ENCODE assay signal across 1 cellular context in the genomic region with DNA sequence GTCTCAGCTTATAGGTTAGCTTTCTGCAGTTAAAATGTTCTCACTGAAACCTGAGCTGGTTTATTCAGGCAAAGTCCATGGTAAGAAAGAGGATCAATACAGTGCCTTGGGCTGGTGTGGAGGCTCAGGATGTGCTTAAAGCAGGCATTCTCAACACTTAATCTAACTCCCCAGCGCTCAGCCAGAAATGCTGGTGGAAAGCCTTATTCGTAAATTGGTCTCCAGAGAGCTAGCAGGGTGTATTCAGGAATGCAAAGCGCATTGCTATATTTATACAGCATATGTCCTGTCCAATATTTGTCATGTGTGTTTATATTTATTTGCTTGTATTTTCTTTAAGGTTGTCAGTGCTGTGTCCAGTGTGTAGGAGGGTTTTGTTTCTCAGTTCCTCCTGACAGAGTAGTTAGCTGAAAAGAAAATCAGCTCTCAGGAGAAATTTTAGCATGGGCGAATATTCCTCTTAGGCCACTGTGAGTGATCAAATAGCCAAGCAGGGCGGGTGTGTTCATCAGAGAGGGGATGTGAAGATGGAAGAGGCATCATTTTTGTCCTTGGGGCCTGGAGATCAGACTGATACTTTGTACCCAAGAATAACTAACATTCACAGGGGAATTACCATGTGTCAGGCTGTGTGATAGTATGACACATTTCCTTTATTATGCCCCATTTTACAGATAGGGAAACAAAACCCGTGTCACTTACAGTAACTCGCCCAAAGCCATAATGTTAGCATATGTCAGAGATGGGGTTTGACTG.
TF ChIP-seq lines count a peak whose summit lies in the region.

No MANE protein-coding gene starts in this region.

TF ChIP-seq in GM12878, 131 proteins besides CTCF, POLR2A, EP300 and RAD21 (continued from another document and continues in another):
- TF ChIP-seq, protein P1, sequence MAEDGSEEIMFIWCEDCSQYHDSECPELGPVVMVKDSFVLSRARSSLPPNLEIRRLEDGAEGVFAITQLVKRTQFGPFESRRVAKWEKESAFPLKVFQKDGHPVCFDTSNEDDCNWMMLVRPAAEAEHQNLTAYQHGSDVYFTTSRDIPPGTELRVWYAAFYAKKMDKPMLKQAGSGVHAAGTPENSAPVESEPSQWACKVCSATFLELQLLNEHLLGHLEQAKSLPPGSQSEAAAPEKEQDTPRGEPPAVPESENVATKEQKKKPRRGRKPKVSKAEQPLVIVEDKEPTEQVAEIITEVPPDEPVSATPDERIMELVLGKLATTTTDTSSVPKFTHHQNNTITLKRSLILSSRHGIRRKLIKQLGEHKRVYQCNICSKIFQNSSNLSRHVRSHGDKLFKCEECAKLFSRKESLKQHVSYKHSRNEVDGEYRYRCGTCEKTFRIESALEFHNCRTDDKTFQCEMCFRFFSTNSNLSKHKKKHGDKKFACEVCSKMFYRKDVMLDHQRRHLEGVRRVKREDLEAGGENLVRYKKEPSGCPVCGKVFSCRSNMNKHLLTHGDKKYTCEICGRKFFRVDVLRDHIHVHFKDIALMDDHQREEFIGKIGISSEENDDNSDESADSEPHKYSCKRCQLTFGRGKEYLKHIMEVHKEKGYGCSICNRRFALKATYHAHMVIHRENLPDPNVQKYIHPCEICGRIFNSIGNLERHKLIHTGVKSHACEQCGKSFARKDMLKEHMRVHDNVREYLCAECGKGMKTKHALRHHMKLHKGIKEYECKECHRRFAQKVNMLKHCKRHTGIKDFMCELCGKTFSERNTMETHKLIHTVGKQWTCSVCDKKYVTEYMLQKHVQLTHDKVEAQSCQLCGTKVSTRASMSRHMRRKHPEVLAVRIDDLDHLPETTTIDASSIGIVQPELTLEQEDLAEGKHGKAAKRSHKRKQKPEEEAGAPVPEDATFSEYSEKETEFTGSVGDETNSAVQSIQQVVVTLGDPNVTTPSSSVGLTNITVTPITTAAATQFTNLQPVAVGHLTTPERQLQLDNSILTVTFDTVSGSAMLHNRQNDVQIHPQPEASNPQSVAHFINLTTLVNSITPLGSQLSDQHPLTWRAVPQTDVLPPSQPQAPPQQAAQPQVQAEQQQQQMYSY (CRISPR knock-in tag; IDR thresholded peaks at IDR 0.05) = no peak
- no peak; the same call in 1 of the 2 replicates for TF ChIP-seq PAX5 (IDR thresholded peaks at IDR 0.05; ENCODE audit: borderline replicate concordance, low read depth, low read length)
- TF ChIP-seq TARDBP (IDR thresholded peaks at IDR 0.05; ENCODE audit: borderline replicate concordance) = no peak
- TF ChIP-seq, protein P2, sequence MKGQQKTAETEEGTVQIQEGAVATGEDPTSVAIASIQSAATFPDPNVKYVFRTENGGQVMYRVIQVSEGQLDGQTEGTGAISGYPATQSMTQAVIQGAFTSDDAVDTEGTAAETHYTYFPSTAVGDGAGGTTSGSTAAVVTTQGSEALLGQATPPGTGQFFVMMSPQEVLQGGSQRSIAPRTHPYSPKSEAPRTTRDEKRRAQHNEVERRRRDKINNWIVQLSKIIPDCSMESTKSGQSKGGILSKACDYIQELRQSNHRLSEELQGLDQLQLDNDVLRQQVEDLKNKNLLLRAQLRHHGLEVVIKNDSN (IDR thresholded peaks at IDR 0.05; ENCODE audit: borderline replicate concordance, extremely low read length, insufficient read depth, low read depth, low read length) = no peak
- no peak for TF ChIP-seq POLR2AphosphoS5 (IDR thresholded peaks at IDR 0.05; ENCODE audit: low read length)
- peak; percentile 71 for TF ChIP-seq BMI1 (IDR thresholded peaks at IDR 0.05; ENCODE audit: borderline replicate concordance)
- TF ChIP-seq CREM (IDR thresholded peaks at IDR 0.05; ENCODE audit: low read depth) = peak; percentile 44; the same call in 1 of the 2 replicates
- no peak for TF ChIP-seq SP1 (IDR thresholded peaks at IDR 0.05; ENCODE audit: low read depth, low read length)
- no peak for TF ChIP-seq WRNIP1 (IDR thresholded peaks at IDR 0.05; ENCODE audit: borderline replicate concordance, low read depth, low read length)
- TF ChIP-seq, protein P3, sequence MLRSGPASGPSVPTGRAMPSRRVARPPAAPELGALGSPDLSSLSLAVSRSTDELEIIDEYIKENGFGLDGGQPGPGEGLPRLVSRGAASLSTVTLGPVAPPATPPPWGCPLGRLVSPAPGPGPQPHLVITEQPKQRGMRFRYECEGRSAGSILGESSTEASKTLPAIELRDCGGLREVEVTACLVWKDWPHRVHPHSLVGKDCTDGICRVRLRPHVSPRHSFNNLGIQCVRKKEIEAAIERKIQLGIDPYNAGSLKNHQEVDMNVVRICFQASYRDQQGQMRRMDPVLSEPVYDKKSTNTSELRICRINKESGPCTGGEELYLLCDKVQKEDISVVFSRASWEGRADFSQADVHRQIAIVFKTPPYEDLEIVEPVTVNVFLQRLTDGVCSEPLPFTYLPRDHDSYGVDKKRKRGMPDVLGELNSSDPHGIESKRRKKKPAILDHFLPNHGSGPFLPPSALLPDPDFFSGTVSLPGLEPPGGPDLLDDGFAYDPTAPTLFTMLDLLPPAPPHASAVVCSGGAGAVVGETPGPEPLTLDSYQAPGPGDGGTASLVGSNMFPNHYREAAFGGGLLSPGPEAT (IDR thresholded peaks at IDR 0.05; ENCODE audit: low read depth) = peak; percentile 94
- TF ChIP-seq, protein P4, sequence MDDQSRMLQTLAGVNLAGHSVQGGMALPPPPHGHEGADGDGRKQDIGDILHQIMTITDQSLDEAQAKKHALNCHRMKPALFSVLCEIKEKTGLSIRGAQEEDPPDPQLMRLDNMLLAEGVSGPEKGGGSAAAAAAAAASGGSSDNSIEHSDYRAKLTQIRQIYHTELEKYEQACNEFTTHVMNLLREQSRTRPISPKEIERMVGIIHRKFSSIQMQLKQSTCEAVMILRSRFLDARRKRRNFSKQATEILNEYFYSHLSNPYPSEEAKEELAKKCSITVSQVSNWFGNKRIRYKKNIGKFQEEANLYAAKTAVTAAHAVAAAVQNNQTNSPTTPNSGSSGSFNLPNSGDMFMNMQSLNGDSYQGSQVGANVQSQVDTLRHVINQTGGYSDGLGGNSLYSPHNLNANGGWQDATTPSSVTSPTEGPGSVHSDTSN (IDR thresholded peaks at IDR 0.05; ENCODE audit: insufficient replicate concordance, low read depth, low read length) = no peak
- no peak for TF ChIP-seq EGR1 (IDR thresholded peaks at IDR 0.05; ENCODE audit: borderline replicate concordance in 1 of 2, low read depth in 2 of 2, low read length in 2 of 2)
- peak; percentile 86 for TF ChIP-seq IKZF1 (conservative IDR thresholded peaks at IDR 0.05)
- no peak for TF ChIP-seq HDGF (IDR thresholded peaks at IDR 0.05)
- TF ChIP-seq NRF1 (conservative IDR thresholded peaks at IDR 0.05; ENCODE audit: low read depth, low read length) = no peak
- no peak for TF ChIP-seq NFXL1 (IDR thresholded peaks at IDR 0.05; ENCODE audit: borderline replicate concordance)
- TF ChIP-seq CHD4 (IDR thresholded peaks at IDR 0.05) = no peak
- TF ChIP-seq NR2F1 (conservative IDR thresholded peaks at IDR 0.05) = peak; percentile 28; the same call in 1 of the 2 replicates
- TF ChIP-seq, protein P5, sequence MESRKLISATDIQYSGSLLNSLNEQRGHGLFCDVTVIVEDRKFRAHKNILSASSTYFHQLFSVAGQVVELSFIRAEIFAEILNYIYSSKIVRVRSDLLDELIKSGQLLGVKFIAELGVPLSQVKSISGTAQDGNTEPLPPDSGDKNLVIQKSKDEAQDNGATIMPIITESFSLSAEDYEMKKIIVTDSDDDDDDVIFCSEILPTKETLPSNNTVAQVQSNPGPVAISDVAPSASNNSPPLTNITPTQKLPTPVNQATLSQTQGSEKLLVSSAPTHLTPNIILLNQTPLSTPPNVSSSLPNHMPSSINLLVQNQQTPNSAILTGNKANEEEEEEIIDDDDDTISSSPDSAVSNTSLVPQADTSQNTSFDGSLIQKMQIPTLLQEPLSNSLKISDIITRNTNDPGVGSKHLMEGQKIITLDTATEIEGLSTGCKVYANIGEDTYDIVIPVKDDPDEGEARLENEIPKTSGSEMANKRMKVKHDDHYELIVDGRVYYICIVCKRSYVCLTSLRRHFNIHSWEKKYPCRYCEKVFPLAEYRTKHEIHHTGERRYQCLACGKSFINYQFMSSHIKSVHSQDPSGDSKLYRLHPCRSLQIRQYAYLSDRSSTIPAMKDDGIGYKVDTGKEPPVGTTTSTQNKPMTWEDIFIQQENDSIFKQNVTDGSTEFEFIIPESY (IDR thresholded peaks at IDR 0.05) = no peak
- peak; percentile 74; the same call in 1 of the 2 replicates for TF ChIP-seq MXI1 (IDR thresholded peaks at IDR 0.05; ENCODE audit: low read depth, low read length)
- TF ChIP-seq SUZ12 (IDR thresholded peaks at IDR 0.05; ENCODE audit: unreplicated experiment) = no peak
- TF ChIP-seq, protein P6, sequence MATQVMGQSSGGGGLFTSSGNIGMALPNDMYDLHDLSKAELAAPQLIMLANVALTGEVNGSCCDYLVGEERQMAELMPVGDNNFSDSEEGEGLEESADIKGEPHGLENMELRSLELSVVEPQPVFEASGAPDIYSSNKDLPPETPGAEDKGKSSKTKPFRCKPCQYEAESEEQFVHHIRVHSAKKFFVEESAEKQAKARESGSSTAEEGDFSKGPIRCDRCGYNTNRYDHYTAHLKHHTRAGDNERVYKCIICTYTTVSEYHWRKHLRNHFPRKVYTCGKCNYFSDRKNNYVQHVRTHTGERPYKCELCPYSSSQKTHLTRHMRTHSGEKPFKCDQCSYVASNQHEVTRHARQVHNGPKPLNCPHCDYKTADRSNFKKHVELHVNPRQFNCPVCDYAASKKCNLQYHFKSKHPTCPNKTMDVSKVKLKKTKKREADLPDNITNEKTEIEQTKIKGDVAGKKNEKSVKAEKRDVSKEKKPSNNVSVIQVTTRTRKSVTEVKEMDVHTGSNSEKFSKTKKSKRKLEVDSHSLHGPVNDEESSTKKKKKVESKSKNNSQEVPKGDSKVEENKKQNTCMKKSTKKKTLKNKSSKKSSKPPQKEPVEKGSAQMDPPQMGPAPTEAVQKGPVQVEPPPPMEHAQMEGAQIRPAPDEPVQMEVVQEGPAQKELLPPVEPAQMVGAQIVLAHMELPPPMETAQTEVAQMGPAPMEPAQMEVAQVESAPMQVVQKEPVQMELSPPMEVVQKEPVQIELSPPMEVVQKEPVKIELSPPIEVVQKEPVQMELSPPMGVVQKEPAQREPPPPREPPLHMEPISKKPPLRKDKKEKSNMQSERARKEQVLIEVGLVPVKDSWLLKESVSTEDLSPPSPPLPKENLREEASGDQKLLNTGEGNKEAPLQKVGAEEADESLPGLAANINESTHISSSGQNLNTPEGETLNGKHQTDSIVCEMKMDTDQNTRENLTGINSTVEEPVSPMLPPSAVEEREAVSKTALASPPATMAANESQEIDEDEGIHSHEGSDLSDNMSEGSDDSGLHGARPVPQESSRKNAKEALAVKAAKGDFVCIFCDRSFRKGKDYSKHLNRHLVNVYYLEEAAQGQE (IDR thresholded peaks at IDR 0.05; ENCODE audit: low read depth, low read length) = no peak
- TF ChIP-seq MEF2B (IDR thresholded peaks at IDR 0.05; ENCODE audit: partially characterized antibody, poor library complexity, severe bottlenecking) = peak; percentile 91
- TF ChIP-seq KAT2A (conservative IDR thresholded peaks at IDR 0.05; ENCODE audit: control insufficient read depth, low read depth, low read length) = no peak
- TF ChIP-seq, protein P7, sequence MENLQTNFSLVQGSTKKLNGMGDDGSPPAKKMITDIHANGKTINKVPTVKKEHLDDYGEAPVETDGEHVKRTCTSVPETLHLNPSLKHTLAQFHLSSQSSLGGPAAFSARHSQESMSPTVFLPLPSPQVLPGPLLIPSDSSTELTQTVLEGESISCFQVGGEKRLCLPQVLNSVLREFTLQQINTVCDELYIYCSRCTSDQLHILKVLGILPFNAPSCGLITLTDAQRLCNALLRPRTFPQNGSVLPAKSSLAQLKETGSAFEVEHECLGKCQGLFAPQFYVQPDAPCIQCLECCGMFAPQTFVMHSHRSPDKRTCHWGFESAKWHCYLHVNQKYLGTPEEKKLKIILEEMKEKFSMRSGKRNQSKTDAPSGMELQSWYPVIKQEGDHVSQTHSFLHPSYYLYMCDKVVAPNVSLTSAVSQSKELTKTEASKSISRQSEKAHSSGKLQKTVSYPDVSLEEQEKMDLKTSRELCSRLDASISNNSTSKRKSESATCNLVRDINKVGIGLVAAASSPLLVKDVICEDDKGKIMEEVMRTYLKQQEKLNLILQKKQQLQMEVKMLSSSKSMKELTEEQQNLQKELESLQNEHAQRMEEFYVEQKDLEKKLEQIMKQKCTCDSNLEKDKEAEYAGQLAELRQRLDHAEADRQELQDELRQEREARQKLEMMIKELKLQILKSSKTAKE (IDR thresholded peaks at IDR 0.05; ENCODE audit: low read depth, poor library complexity, severe bottlenecking) = peak; percentile 78
- TF ChIP-seq ZNF384 (IDR thresholded peaks at IDR 0.05; ENCODE audit: borderline replicate concordance, low read depth, low read length) = no peak
- no peak for TF ChIP-seq BRCA1 (IDR thresholded peaks at IDR 0.05; ENCODE audit: low read depth, low read length)
- TF ChIP-seq, protein P8, sequence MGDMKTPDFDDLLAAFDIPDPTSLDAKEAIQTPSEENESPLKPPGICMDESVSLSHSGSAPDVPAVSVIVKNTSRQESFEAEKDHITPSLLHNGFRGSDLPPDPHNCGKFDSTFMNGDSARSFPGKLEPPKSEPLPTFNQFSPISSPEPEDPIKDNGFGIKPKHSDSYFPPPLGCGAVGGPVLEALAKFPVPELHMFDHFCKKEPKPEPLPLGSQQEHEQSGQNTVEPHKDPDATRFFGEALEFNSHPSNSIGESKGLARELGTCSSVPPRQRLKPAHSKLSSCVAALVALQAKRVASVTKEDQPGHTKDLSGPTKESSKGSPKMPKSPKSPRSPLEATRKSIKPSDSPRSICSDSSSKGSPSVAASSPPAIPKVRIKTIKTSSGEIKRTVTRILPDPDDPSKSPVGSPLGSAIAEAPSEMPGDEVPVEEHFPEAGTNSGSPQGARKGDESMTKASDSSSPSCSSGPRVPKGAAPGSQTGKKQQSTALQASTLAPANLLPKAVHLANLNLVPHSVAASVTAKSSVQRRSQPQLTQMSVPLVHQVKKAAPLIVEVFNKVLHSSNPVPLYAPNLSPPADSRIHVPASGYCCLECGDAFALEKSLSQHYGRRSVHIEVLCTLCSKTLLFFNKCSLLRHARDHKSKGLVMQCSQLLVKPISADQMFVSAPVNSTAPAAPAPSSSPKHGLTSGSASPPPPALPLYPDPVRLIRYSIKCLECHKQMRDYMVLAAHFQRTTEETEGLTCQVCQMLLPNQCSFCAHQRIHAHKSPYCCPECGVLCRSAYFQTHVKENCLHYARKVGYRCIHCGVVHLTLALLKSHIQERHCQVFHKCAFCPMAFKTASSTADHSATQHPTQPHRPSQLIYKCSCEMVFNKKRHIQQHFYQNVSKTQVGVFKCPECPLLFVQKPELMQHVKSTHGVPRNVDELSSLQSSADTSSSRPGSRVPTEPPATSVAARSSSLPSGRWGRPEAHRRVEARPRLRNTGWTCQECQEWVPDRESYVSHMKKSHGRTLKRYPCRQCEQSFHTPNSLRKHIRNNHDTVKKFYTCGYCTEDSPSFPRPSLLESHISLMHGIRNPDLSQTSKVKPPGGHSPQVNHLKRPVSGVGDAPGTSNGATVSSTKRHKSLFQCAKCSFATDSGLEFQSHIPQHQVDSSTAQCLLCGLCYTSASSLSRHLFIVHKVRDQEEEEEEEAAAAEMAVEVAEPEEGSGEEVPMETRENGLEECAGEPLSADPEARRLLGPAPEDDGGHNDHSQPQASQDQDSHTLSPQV (IDR thresholded peaks at IDR 0.05) = no peak; the same call in none of the 2 replicates
- no peak for TF ChIP-seq MYC (IDR thresholded peaks at IDR 0.05; ENCODE audit: insufficient read depth, insufficient read length, insufficient replicate concordance, low read length, severe bottlenecking)
- TF ChIP-seq CEBPB (IDR thresholded peaks at IDR 0.05; ENCODE audit: borderline replicate concordance in 1 of 2, low read depth in 2 of 2, low read length in 2 of 2) = peak in 1 of 2 experiments; percentile 66; a peak in 1 of 4 replicates
- TF ChIP-seq CBX5 (IDR thresholded peaks at IDR 0.05; ENCODE audit: low read depth) = no peak
